Comparison of ENCODE assay signal across 1 cellular context in genomic region chr10:128050117-128050516, GRCh38.
TF ChIP-seq lines count a peak whose summit lies in the region.

No MANE protein-coding gene starts in this region.

TF ChIP-seq in GM12878, 131 proteins besides CTCF, POLR2A, EP300 and RAD21:
- TF ChIP-seq BCLAF1 (IDR thresholded peaks at IDR 0.05) (no peak), MYC (IDR thresholded peaks at IDR 0.05; ENCODE audit: insufficient read depth, insufficient read length, insufficient replicate concordance, low read length, severe bottlenecking) (no peak), HDGF (IDR thresholded peaks at IDR 0.05) (0 out of 2 replicates have a peak, but pooled peaks have one; percentile 51), YY1 (IDR thresholded peaks at IDR 0.05; ENCODE audit: low read depth, low read length) (no peak)
